In genomic region chr5:172849636-172850453, GRCh38 we compare ENCODE assay signal across 1 cellular context.
TF ChIP-seq lines count a peak whose summit lies in the region.

No MANE protein-coding gene starts in this region.

TF ChIP-seq in SK-N-SH, 30 proteins besides CTCF, POLR2A, EP300 and RAD21 (continued from another document):
- no peak for TF ChIP-seq USF1 (IDR thresholded peaks at IDR 0.05; ENCODE audit: borderline replicate concordance, low read depth)
- no peak for TF ChIP-seq GATA2 (CRISPR knock-in tag; IDR thresholded peaks at IDR 0.05)
- no peak for TF ChIP-seq TCF12 (IDR thresholded peaks at IDR 0.05)
- no peak for TF ChIP-seq RXRA (IDR thresholded peaks at IDR 0.05; ENCODE audit: borderline replicate concordance, low read depth)
